In genomic region chr14:71464840-71465239, GRCh38 we compare ENCODE assay signal across 25 cellular contexts.
"Had no signal": no experiment of that assay in that cellular context is flagged by ENCODE, and none has a peak within 500 bp of the region (broad histone marks: within the 10 kb centered on the region; RNA-seq: fewer than 3 reads in every experiment).

No MANE protein-coding gene starts in this region.

- H3K27me3 Mint-ChIP-seq: naive thymus-derived CD8-positive, alpha-beta T cell; natural killer cell treated with Interleukin-12 subunit alpha and Interleukin-12 subunit beta and Interleukin-15 and Interleukin-18, amount 100 ng/mL, for 72 hours; progenitor cell of endocrine pancreas; stimulated activated naive B cell treated with anti-CD40 and anti-IgM and Interleukin-4, amounts not matched to agents 10 μg/mL and 1 μg/mL and 100 μg/mL, for 72 hours; stimulated activated naive CD8-positive, alpha-beta T cell treated with anti-CD3 and anti-CD28 coated beads, Interleukin-15, Interleukin-2, amounts not matched to agents 100 ng/mL and 50 ng/mL, for 24 hours had no signal

- H3K4me1 Mint-ChIP-seq: neural crest cell had no signal

- H3K27ac Mint-ChIP-seq: natural killer cell treated with Interleukin-12 subunit alpha and Interleukin-12 subunit beta and Interleukin-15 and Interleukin-18, amount 100 ng/mL, for 72 hours; nephron progenitor cell; progenitor cell of endocrine pancreas; stimulated activated effector memory CD8-positive, alpha-beta T cell treated with anti-CD3 and anti-CD28 coated beads, Interleukin-12 subunit alpha, Interleukin-12 subunit beta, amount 100 ng/mL, for 72 hours; stimulated activated naive B cell treated with anti-CD40 and anti-IgM and Interleukin-4, amounts not matched to agents 10 μg/mL and 1 μg/mL and 100 μg/mL, for 72 hours; stimulated activated naive CD8-positive, alpha-beta T cell treated with anti-CD3 and anti-CD28 coated beads, Interleukin-15, Interleukin-2, amounts not matched to agents 100 ng/mL and 50 ng/mL, for 24 hours had no signal

- DNase-seq: naive thymus-derived CD8-positive, alpha-beta T cell; nephron progenitor cell; occipital lobe; ovary; posterior cingulate gyrus; psoas muscle; right cardiac atrium; right lobe of liver; sigmoid colon; small intestine; stimulated activated CD4-positive, alpha-beta T cell treated with anti-CD3 and anti-CD28 coated beads, Interleukin-15, amount 100 ng/mL, for 24 hours; stimulated activated CD4-positive, alpha-beta T cell treated with anti-CD3 and anti-CD28 coated beads, Interleukin-2, amount 100 ng/mL, for 24 hours; stimulated activated CD4-positive, alpha-beta T cell treated with anti-CD3 and anti-CD28 coated beads, Interleukin-2, amount 100 ng/mL, for 48 hours; stimulated activated CD4-positive, alpha-beta T cell treated with anti-CD3 and anti-CD28 coated beads, Interleukin-4, amount 100 ng/mL, for 24 hours; stimulated activated naive B cell treated with anti-CD40 and anti-IgM and Interleukin-4, amounts not matched to agents 10 μg/mL and 1 μg/mL and 100 μg/mL, for 72 hours; stimulated activated naive CD4-positive, alpha-beta T cell treated with Interleukin-2 at 50 U/mL for 16 hours; stomach; thyroid gland; trophoblast cell; upper lobe of left lung had no signal

- H3K4me3 Mint-ChIP-seq: naive thymus-derived CD8-positive, alpha-beta T cell; natural killer cell treated with Interleukin-12 subunit alpha and Interleukin-12 subunit beta and Interleukin-15 and Interleukin-18, amount 100 ng/mL, for 72 hours; nephron progenitor cell; neural crest cell; stimulated activated effector memory CD8-positive, alpha-beta T cell treated with anti-CD3 and anti-CD28 coated beads, Interleukin-12 subunit alpha, Interleukin-12 subunit beta, amount 100 ng/mL, for 72 hours; stimulated activated naive B cell treated with anti-CD40 and anti-IgM and Interleukin-4, amounts not matched to agents 10 μg/mL and 1 μg/mL and 100 μg/mL, for 72 hours; stimulated activated naive CD8-positive, alpha-beta T cell treated with anti-CD3 and anti-CD28 coated beads, Interleukin-15, Interleukin-2, amounts not matched to agents 100 ng/mL and 50 ng/mL, for 24 hours had no signal
